Comparison of ENCODE assay signal across 17 cellular contexts in the genomic region with DNA sequence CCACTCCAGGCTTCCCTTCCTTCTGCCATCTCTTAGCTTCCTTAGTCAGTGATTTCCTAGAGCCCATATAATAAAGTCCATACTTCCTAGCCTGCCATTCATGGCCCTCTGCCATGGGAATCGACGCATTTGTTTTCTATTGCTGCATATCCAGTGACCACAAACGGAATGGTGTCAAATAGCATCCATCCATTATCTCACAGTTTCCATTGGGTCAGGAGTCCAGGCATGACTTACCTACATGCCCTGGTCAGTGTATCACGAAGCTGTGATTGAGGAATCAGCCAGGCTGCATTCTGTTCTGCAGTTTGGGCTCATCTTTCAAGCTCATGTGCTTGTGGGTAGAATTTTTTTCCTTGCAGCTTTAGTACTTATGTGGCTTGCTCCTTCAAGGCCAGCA.
DNase-seq lines count a peak whose midpoint lies in the region; ATAC-seq, FAIRE-seq and TF ChIP-seq lines count a peak whose summit lies in the region.
"Had no signal": no experiment of that assay in that cellular context is flagged by ENCODE, and none has a peak within 500 bp of the region (broad histone marks: within the 10 kb centered on the region; RNA-seq: fewer than 3 reads in every experiment).

No MANE protein-coding gene starts in this region.

- no peak overlapping the region for H2BK5ac ChIP-seq in IMR-90 (ENCODE audit: low read depth, low read length, poor library complexity, severe bottlenecking)

- WGBS in IMR-90 (ENCODE audit: extremely low coverage in 2 of 2, insufficient read length in 1 of 2), 2 experiments: 96% methylated on average over 3 of the region's 4 CpGs; no CpG with 5 or more reads in 1 of the 2 experiments
- WGBS in thyroid gland, 2 donors: 85 to 88% methylated on average over 4 of the region's 4 CpGs
- 94 to 96% methylated on average over 4 of the region's 4 CpGs for WGBS in testis, 2 donors

- 0 out of 2 replicates have a peak overlapping the region, but pooled peaks have one; percentile 20 for H3K14ac ChIP-seq in IMR-90 (replicated peaks; ENCODE audit: low read depth, low read length)

- H3K9me3 ChIP-seq in IMR-90 (ENCODE audit: control insufficient read depth, insufficient read depth, low read length) (no peaks in the 10 kb centered on the region; the same call in 1 of the 2 replicates), endothelial cell of umbilical vein (replicated peaks; ENCODE audit: control insufficient read depth, insufficient read depth, low read length) (no peaks in the 10 kb centered on the region), lower lobe of right lung (no peaks in the 10 kb centered on the region), thyroid gland (no peaks in the 10 kb centered on the region), testis (no peaks in the 10 kb centered on the region)

- intact Hi-C loops in IMR-90 (cut with micrococcal nuclease): no loop called here
- intact Hi-C loops in endothelial cell of umbilical vein (cut with micrococcal nuclease): no loop called here
- intact Hi-C loops in lower lobe of right lung (cut with DNase I): no loop called here
- intact Hi-C loops in thyroid gland (cut with DNase I): no loop called here
- intact Hi-C loops in posterior vena cava (cut with DNase I): no loop called here
- intact Hi-C loops in testis (cut with DNase I; ENCODE audit: low total_unique reads): no loop called here

- H3K4me2 ChIP-seq in IMR-90 (ENCODE audit: low read depth, low read length) (no peak overlapping the region), endothelial cell of umbilical vein (ENCODE audit: insufficient read depth, low read length) (no peak overlapping the region)
- H3K4me2 ChIP-seq: GM23338 had no signal

- H2BK120ac ChIP-seq in IMR-90 (ENCODE audit: low read depth, low read length): no peak overlapping the region

- no peak overlapping the region for H3K9ac ChIP-seq in IMR-90 (ENCODE audit: low read depth, low read length)
- H3K9ac ChIP-seq in endothelial cell of umbilical vein (replicated peaks; ENCODE audit: extremely low read depth, insufficient read depth, low read length): no peak overlapping the region

- POLR2A ChIA-PET in IMR-90 (lab: Charles Lee; ENCODE audit: unreplicated experiment) (interaction anchor here (0.5 kb wide), 1 partner anchor 31 kb away, joined by 4 read pairs; no protein-coding TSS in a partner anchor), endothelial cell of umbilical vein (lab: Charles Lee) (no interaction called here)

- BruUV-seq in IMR-90 (replicated peaks; lab: Mats Ljungman, UMichigan) (no TSS peak), endothelial cell of umbilical vein (replicated peaks; lab: Mats Ljungman, UMichigan) (no TSS peak)

- H3K9me1 ChIP-seq in IMR-90 (ENCODE audit: insufficient read depth, low read length) (peaks cover 3% of the 10 kb centered on the region; the same call in 1 of the 2 replicates), endothelial cell of umbilical vein (replicated peaks; ENCODE audit: control insufficient read depth, extremely low read depth, insufficient read depth, low read length) (no peaks in the 10 kb centered on the region)

- ATAC-seq in IMR-90 (ENCODE audit: low read depth) (no peak), lower lobe of right lung (no peak), HG03442 (IDR thresholded peaks at IDR 0.05; ENCODE audit: unreplicated experiment) (no peak)
- ATAC-seq: GM23338, HCT116, PC-3 had no signal

- in situ Hi-C loops in IMR-90 (cut with MboI; ENCODE audit: low sequenced_read_pairs): no loop called here

- no peak overlapping the region for H4K5ac ChIP-seq in IMR-90 (ENCODE audit: low read depth, low read length)

- peaks cover 5% of the 10 kb centered on the region for H3K4me1 ChIP-seq in IMR-90 (ENCODE audit: control insufficient read depth, insufficient read depth, low read length)
- H3K4me1 ChIP-seq in endothelial cell of umbilical vein (ENCODE audit: control insufficient read depth, extremely low read depth, insufficient read depth, low read length): peaks cover 39% of the 10 kb centered on the region
- peaks cover 59% of the 10 kb centered on the region for H3K4me1 ChIP-seq in lower lobe of right lung
- H3K4me1 ChIP-seq in thyroid gland: peaks cover 20 to 22% of the 10 kb centered on the region in 2 donors
- no peaks in the 10 kb centered on the region for H3K4me1 ChIP-seq in testis

- no peak for TF ChIP-seq RAD21 in IMR-90 (IDR thresholded peaks at IDR 0.05; ENCODE audit: low read length)

- H3K27ac ChIP-seq in IMR-90 (ENCODE audit: insufficient read depth, low read length) (no peak overlapping the region), endothelial cell of umbilical vein (ENCODE audit: insufficient read depth, low read depth, low read length) (peak overlapping the region; percentile 35), lower lobe of right lung (peak overlapping the region; percentile 68), thyroid gland (peak overlapping the region in 2 of 3 donors; percentile 5 to 13), testis (no peak overlapping the region)
- H3K27ac ChIP-seq: C4-2B, RWPE1 had no signal

- H2AK5ac ChIP-seq in IMR-90 (ENCODE audit: low read depth, low read length): peak overlapping the region; percentile 7; the same call in 1 of the 2 replicates

- H3K79me2 ChIP-seq in endothelial cell of umbilical vein (ENCODE audit: control insufficient read depth, insufficient read depth, low read length): peaks cover 11% of the 10 kb centered on the region

- no peak overlapping the region for H3K23ac ChIP-seq in IMR-90 (ENCODE audit: low read depth, low read length)

- H3K79me1 ChIP-seq in IMR-90 (ENCODE audit: low read depth in 1 of 2, low read length in 2 of 2): peaks cover 25 to 29% of the 10 kb centered on the region in 2 experiments

- no peak overlapping the region for H3K4me3 ChIP-seq in IMR-90 (ENCODE audit: insufficient read depth, low read depth, low read length)
- no peak overlapping the region for H3K4me3 ChIP-seq in endothelial cell of umbilical vein (replicated peaks in 1 of 3; ENCODE audit: insufficient read depth in 1 of 3, low read depth in 1 of 3, low read length in 3 of 3)
- no peak overlapping the region for H3K4me3 ChIP-seq in lower lobe of right lung
- H3K4me3 ChIP-seq in thyroid gland (replicated peaks in 1 of 3): no peak overlapping the region
- no peak overlapping the region for H3K4me3 ChIP-seq in testis
- H3K4me3 ChIP-seq: GM23338 had no signal

- dilution Hi-C loops in IMR-90 (cut with HindIII; ENCODE audit: low sequenced_read_pairs, unreplicated experiment): no loop called here
- dilution Hi-C loops in endothelial cell of umbilical vein (cut with MboI; ENCODE audit: extremely low pct_ligation_motif_present, low sequenced_read_pairs): no loop called here

- no peak overlapping the region for H4K91ac ChIP-seq in IMR-90 (ENCODE audit: insufficient read depth, low read depth, low read length)

- peak overlapping the region; percentile 42; the same call in 1 of the 3 replicates for H2BK15ac ChIP-seq in IMR-90 (ENCODE audit: low read depth, low read length)

- H4K8ac ChIP-seq in IMR-90 (ENCODE audit: low read depth in 2 of 2, low read length in 2 of 2): no peak overlapping the region

- DNase-seq in IMR-90 (peak; percentile 44), endothelial cell of umbilical vein (ENCODE audit: low read depth, low spot score) (no peak), lower lobe of right lung (no peak), thyroid gland (no peak), posterior vena cava (ENCODE audit: low spot score) (no peak), testis (no peak)
- DNase-seq: KG1, NCI-H1417 treated with DMSO at 0.1 percent for 48 hours, NCI-H1930, NCI-H446, NCI-H774, PC-3 had no signal

- H3K18ac ChIP-seq in IMR-90 (ENCODE audit: low read depth, low read length): no peak overlapping the region

- no peak overlapping the region for H3K56ac ChIP-seq in IMR-90 (ENCODE audit: extremely low read depth, insufficient read depth, low read length)

- TF ChIP-seq CTCF in IMR-90 (conservative IDR thresholded peaks at IDR 0.05; ENCODE audit: low read depth, low read length) (no peak), endothelial cell of umbilical vein (IDR thresholded peaks at IDR 0.05; ENCODE audit: extremely low read depth in 1 of 2, insufficient read depth in 1 of 2, low read depth in 1 of 2, low read length in 2 of 2) (no peak), lower lobe of right lung (IDR thresholded peaks at IDR 0.05) (no peak), thyroid gland (IDR thresholded peaks at IDR 0.05) (no peak), testis (IDR thresholded peaks at IDR 0.05) (no peak)

- no peak for TF ChIP-seq POLR2A in IMR-90 (IDR thresholded peaks at IDR 0.05; ENCODE audit: low read depth, low read length)
- no peak for TF ChIP-seq POLR2A in endothelial cell of umbilical vein (IDR thresholded peaks at IDR 0.05; ENCODE audit: low read depth, low read length)
- no peak for TF ChIP-seq POLR2A in thyroid gland (IDR thresholded peaks at IDR 0.05)
- no peak for TF ChIP-seq POLR2A in testis (IDR thresholded peaks at IDR 0.05)

- H2AK9ac ChIP-seq in IMR-90 (replicated peaks; ENCODE audit: low read depth, low read length, poor library complexity): no peak overlapping the region

- peak overlapping the region; percentile 25; the same call in 1 of the 2 replicates for H3K4ac ChIP-seq in IMR-90 (ENCODE audit: low read depth, low read length)

- no peak for FAIRE-seq in endothelial cell of umbilical vein (lab: Jason Lieb, UNC)

- H2AFZ ChIP-seq in IMR-90 (replicated peaks; ENCODE audit: low read length, poor library complexity) (no peak overlapping the region), endothelial cell of umbilical vein (ENCODE audit: low read depth, low read length) (no peak overlapping the region)
- H2AFZ ChIP-seq: GM23338 had no signal

- no peaks in the 10 kb centered on the region for H4K20me1 ChIP-seq in IMR-90 (ENCODE audit: insufficient read depth, low read length)
- H4K20me1 ChIP-seq in endothelial cell of umbilical vein (replicated peaks; ENCODE audit: control insufficient read depth, extremely low read depth, insufficient read depth, low read length): no peaks in the 10 kb centered on the region

- no peaks in the 10 kb centered on the region for H3K27me3 ChIP-seq in IMR-90 (ENCODE audit: control insufficient read depth, insufficient read depth, low read length)
- H3K27me3 ChIP-seq in endothelial cell of umbilical vein (ENCODE audit: control insufficient read depth in 2 of 2, insufficient read depth in 2 of 2, low read length in 2 of 2): no peaks in the 10 kb centered on the region
- no peaks in the 10 kb centered on the region for H3K27me3 ChIP-seq in lower lobe of right lung (ENCODE audit: low read depth)
- H3K27me3 ChIP-seq in thyroid gland: no peaks in the 10 kb centered on the region
- no peaks in the 10 kb centered on the region for H3K27me3 ChIP-seq in testis

- CTCF ChIA-PET in IMR-90 (lab: Yijun Ruan, JAX) (interaction anchor here (0.6 kb wide), 1 partner anchor 9 kb away, joined by 3 read pairs; no protein-coding TSS in a partner anchor), endothelial cell of umbilical vein (lab: Charles Lee) (interaction anchor here (1.1 kb wide), 1 partner anchor 25 kb away, joined by 4 read pairs; no protein-coding TSS in a partner anchor)

- peaks cover 30% of the 10 kb centered on the region for H3K36me3 ChIP-seq in IMR-90 (ENCODE audit: control insufficient read depth, insufficient read depth, low read length)
- H3K36me3 ChIP-seq in endothelial cell of umbilical vein (ENCODE audit: control insufficient read depth in 2 of 2, extremely low read depth in 1 of 2, insufficient read depth in 2 of 2, low read length in 2 of 2): peaks cover 11 to 15% of the 10 kb centered on the region in 2 experiments
- peaks cover 32% of the 10 kb centered on the region for H3K36me3 ChIP-seq in lower lobe of right lung
- H3K36me3 ChIP-seq in thyroid gland: no peaks in the 10 kb centered on the region
- H3K36me3 ChIP-seq in testis (ENCODE audit: low read depth, missing control alignments): no peaks in the 10 kb centered on the region

- H2BK20ac ChIP-seq in IMR-90 (ENCODE audit: low read depth, low read length): no peak overlapping the region

Comparison
In these comparisons a context has a peak if more than half of its experiments do, and no peak if none do; other contexts are left out.
1. H3K27ac ChIP-seq: peak in endothelial cell of umbilical vein (single experiment), lower lobe of right lung (single experiment) and thyroid gland (2 of 3); none in IMR-90 (single experiment) and testis (0 of 2).